In the genomic region with DNA sequence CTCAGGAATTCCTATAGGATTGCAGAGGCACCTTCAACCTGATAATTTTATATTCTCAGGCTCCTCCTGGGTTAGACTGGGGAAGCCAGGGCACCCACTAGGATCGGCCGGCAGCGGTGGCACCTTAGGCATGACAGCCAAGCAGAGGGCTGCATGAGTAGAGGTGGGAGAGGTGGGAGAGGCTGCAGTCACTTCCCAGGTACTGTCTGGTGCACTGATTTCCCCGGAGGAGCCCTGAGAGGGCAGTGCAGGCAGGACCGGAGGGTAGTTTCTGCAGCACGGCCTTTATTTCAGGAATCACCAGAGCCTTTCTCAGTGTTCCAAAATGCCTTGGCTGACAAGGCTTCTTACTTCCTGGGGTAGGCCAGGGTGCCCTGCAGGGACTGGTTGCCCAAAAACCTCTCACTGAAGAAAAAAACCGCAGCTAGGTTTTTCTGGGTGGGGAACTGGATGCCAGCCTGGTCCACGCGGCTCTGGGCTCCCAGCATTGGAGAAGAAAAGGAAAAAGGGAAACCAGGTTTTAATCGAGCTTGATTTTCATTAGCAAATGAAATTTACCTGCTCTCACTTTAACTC, we compare ENCODE assay signal across 29 cellular contexts. TPM values are rescaled to one million over a fixed set of nuclear protein-coding genes. Genes with fewer than 3 reads are reported as not detected.
DNase-seq lines count a peak whose midpoint lies in the region; ATAC-seq, FAIRE-seq and TF ChIP-seq lines count a peak whose summit lies in the region.
"Had no signal": no experiment of that assay in that cellular context is flagged by ENCODE, and none has a peak within 500 bp of the region (broad histone marks: within the 10 kb centered on the region; RNA-seq: fewer than 3 reads in every experiment).

No MANE protein-coding gene starts in this region.

- H3K79me2 ChIP-seq in H1 (ENCODE audit: control insufficient read depth in 1 of 2, insufficient read depth in 2 of 2, low read length in 2 of 2) = no peaks in the 10 kb centered on the region

- POLR2A ChIA-PET in H1 (lab: Charles Lee; ENCODE audit: partially characterized antibody) = no interaction called here

- H3K9me3 Mint-ChIP-seq in neural crest cell = no peaks in the 10 kb centered on the region
- H3K9me3 Mint-ChIP-seq: activated naive CD4-positive, alpha-beta T cell treated with anti-CD3 and anti-CD28 coated beads for 36 hours; activated T-helper 1 cell treated with anti-CD3 and anti-CD28 coated beads, Interleukin-12 subunit alpha, Interleukin-12 subunit beta, Interleukin-2, Interleukin-4 antibody, amounts not matched to agents 30 ng/mL and 10 ng/mL and 1 ng/mL, durations not matched to agents 14 hours and 24 hours and 36 hours; stimulated activated naive CD8-positive, alpha-beta T cell treated with anti-CD3 and anti-CD28 coated beads, Interleukin-15, amount 100 ng/mL, for 72 hours had no signal

- H2BK15ac ChIP-seq in H1 (ENCODE audit: low read length) = peak overlapping the region; percentile 16; the same call in 1 of the 2 replicates

- no peak overlapping the region for H3K56ac ChIP-seq in H1 (replicated peaks; ENCODE audit: insufficient read length, low read depth, low read length)

- ATAC-seq in HG03139 (IDR thresholded peaks at IDR 0.05; ENCODE audit: unreplicated experiment) (no peak), HG03175 (IDR thresholded peaks at IDR 0.05; ENCODE audit: unreplicated experiment) (no peak), GM21619 (IDR thresholded peaks at IDR 0.05; ENCODE audit: unreplicated experiment) (no peak)
- ATAC-seq: naive thymus-derived CD4-positive, alpha-beta T cell; SK-N-SH treated with all-trans-retinoic acid at 6 μM for 48 hours; stimulated activated naive CD8-positive, alpha-beta T cell treated with anti-CD3 and anti-CD28 coated beads, Interleukin-15, amount 100 ng/mL, for 72 hours had no signal

- no peak overlapping the region for H3K4me2 ChIP-seq in H1 (ENCODE audit: insufficient read depth in 1 of 2, low read depth in 2 of 2, low read length in 2 of 2)

- no peak for TF ChIP-seq EP300 in H1 (IDR thresholded peaks at IDR 0.05; ENCODE audit: borderline replicate concordance in 1 of 2, low read depth in 2 of 2, low read length in 2 of 2)

- peaks cover 97 to 100% (median 100%) of the 10 kb centered on the region in 4 experiments for H3K27me3 ChIP-seq in H1 (replicated peaks in 1 of 4; ENCODE audit: control insufficient read depth in 3 of 4, extremely low read depth in 1 of 4, insufficient read depth in 3 of 4, low read length in 3 of 4)

- peak overlapping the region; percentile 12 for H3K4me3 Mint-ChIP-seq in neural crest cell
- H3K4me3 Mint-ChIP-seq: activated naive CD4-positive, alpha-beta T cell treated with anti-CD3 and anti-CD28 coated beads for 36 hours; activated T-helper 1 cell treated with anti-CD3 and anti-CD28 coated beads, Interleukin-12 subunit alpha, Interleukin-12 subunit beta, Interleukin-2, Interleukin-4 antibody, amounts not matched to agents 30 ng/mL and 10 ng/mL and 1 ng/mL, durations not matched to agents 14 hours and 24 hours and 36 hours; stimulated activated naive CD8-positive, alpha-beta T cell treated with anti-CD3 and anti-CD28 coated beads, Interleukin-15, amount 100 ng/mL, for 72 hours had no signal

- peaks cover 33 to 49% of the 10 kb centered on the region in 2 experiments for H4K20me1 ChIP-seq in H1 (replicated peaks in 1 of 2; ENCODE audit: control insufficient read depth in 1 of 2, insufficient read depth in 2 of 2, low read length in 2 of 2)

- H4K8ac ChIP-seq in H1 (ENCODE audit: extremely low read depth, insufficient read depth, low read length) = no peak overlapping the region

- WGBS in H1 (ENCODE audit: extremely low coverage in 1 of 2, insufficient coverage in 1 of 2, insufficient read length in 1 of 2, insufficient replicate concordance in 2 of 2, low coverage in 1 of 2, low lambda C conversion rate in 2 of 2, missing lambda C conversion rate in 1 of 2), 2 experiments = 39% methylated on average over 10 of the region's 10 CpGs; no CpG with 5 or more reads in 1 of the 2 experiments

- no peak overlapping the region for H2AFZ ChIP-seq in H1 (ENCODE audit: low read length)

- H3K9ac ChIP-seq in H1 (replicated peaks in 1 of 4; ENCODE audit: extremely low read depth in 1 of 4, low read depth in 3 of 4, low read length in 3 of 4) = no peak overlapping the region

- no peak overlapping the region for H3K4ac ChIP-seq in H1 (replicated peaks; ENCODE audit: insufficient read length, low read depth, low read length)

- CTCF ChIA-PET in H1 (lab: Charles Lee; ENCODE audit: partially characterized antibody) = interaction anchor here (0.9 to 2.1 kb wide), 6 partner anchors 10 to 47 kb away, joined by 3 to 6 read pairs (median 4); a partner anchor contains a TSS

- H3K36me3 Mint-ChIP-seq in neural crest cell (ENCODE audit: low read depth) = peaks cover 4% of the 10 kb centered on the region

- no peak overlapping the region for H2BK12ac ChIP-seq in H1 (ENCODE audit: low read depth, low read length)

- H3K4me1 ChIP-seq in H1 (replicated peaks in 1 of 4; ENCODE audit: control insufficient read depth in 3 of 4, insufficient read depth in 4 of 4, low read length in 3 of 4) = peaks cover 0 to 8% (median 4%) of the 10 kb centered on the region in 4 experiments; a peak in 6 of 7 replicates

- FAIRE-seq in H1 (lab: Jason Lieb, UNC) = no peak

- peaks cover 0 to 16% (median 0%) of the 10 kb centered on the region in 4 experiments; a peak in 1 of 8 replicates for H3K36me3 ChIP-seq in H1 (ENCODE audit: control insufficient read depth in 2 of 4, insufficient read depth in 4 of 4, low read length in 3 of 4)
- H3K36me3 ChIP-seq: left ventricle myocardium inferior, thyroid gland had no signal

- TF ChIP-seq CTCF in AG09309 (IDR thresholded peaks at IDR 0.05; ENCODE audit: control insufficient read depth, insufficient read depth, low read depth, low read length, missing control alignments) (no peak), H1 (IDR thresholded peaks at IDR 0.05; ENCODE audit: control extremely low read depth in 1 of 3, insufficient read depth in 1 of 3, low read depth in 1 of 3, low read length in 3 of 3) (no peak), neural crest cell (conservative IDR thresholded peaks at IDR 0.05) (no peak)

- no peak overlapping the region for H3K23ac ChIP-seq in H1 (ENCODE audit: insufficient read length)

- no peak overlapping the region for H4K91ac ChIP-seq in H1 (replicated peaks; ENCODE audit: insufficient read length, low read length)

- peaks cover 95% of the 10 kb centered on the region for H3K27me3 Mint-ChIP-seq in neural crest cell (ENCODE audit: low read depth)

- H3K4me3 ChIP-seq in AG09309 (ENCODE audit: control insufficient read depth, low read depth, low read length) (peak overlapping the region; percentile 78), H1 (ENCODE audit: extremely low read depth in 1 of 4, insufficient read depth in 2 of 4, low read depth in 3 of 4, low read length in 4 of 4) (no peak overlapping the region)
- H3K4me3 ChIP-seq: left ventricle myocardium inferior, thyroid gland had no signal

- no peaks in the 10 kb centered on the region; the same call in 1 of the 2 replicates for H3K23me2 ChIP-seq in H1 (ENCODE audit: low read depth, low read length)

- no peak overlapping the region for H4K5ac ChIP-seq in H1 (ENCODE audit: insufficient read length, low read depth, low read length)

- H2BK120ac ChIP-seq in H1 (replicated peaks; ENCODE audit: low read depth, low read length) = no peak overlapping the region

- no peak overlapping the region for H2BK20ac ChIP-seq in H1 (ENCODE audit: low read length)

- TF ChIP-seq RAD21 in H1 (IDR thresholded peaks at IDR 0.05 in 1 of 2, conservative IDR thresholded peaks at IDR 0.05 in 1 of 2; ENCODE audit: low read depth in 2 of 2, low read length in 2 of 2) = no peak

- peaks cover 7% of the 10 kb centered on the region for H3K4me1 Mint-ChIP-seq in neural crest cell

- TF ChIP-seq POLR2A in H1 (IDR thresholded peaks at IDR 0.05; ENCODE audit: control extremely low read depth in 1 of 2, low read depth in 2 of 2, low read length in 2 of 2) = no peak

- no peak overlapping the region for H2BK5ac ChIP-seq in H1 (ENCODE audit: low read depth, low read length)

- H3K27ac Mint-ChIP-seq in neural crest cell (ENCODE audit: unreplicated experiment) = no peak overlapping the region
- H3K27ac Mint-ChIP-seq: activated naive CD4-positive, alpha-beta T cell treated with anti-CD3 and anti-CD28 coated beads for 36 hours; activated T-helper 1 cell treated with anti-CD3 and anti-CD28 coated beads, Interleukin-12 subunit alpha, Interleukin-12 subunit beta, Interleukin-2, Interleukin-4 antibody, amounts not matched to agents 30 ng/mL and 10 ng/mL and 1 ng/mL, durations not matched to agents 14 hours and 24 hours and 36 hours; stimulated activated naive CD8-positive, alpha-beta T cell treated with anti-CD3 and anti-CD28 coated beads, Interleukin-15, amount 100 ng/mL, for 72 hours had no signal

- H3K18ac ChIP-seq in H1 (ENCODE audit: extremely low read depth, low read length) = no peak overlapping the region

- DNase-seq in AG09309 (ENCODE audit: low read depth) = no peak
- peak; percentile 71 for DNase-seq in HT-29 (ENCODE audit: low spot score)
- peak in 1 of 2 experiments; percentile 42 for DNase-seq in H1 (ENCODE audit: low read depth in 1 of 2, low spot score in 2 of 2)
- no peak for DNase-seq in neural crest cell (ENCODE audit: low read depth, low spot score)
- DNase-seq in amygdala (lab: John Stamatoyannopoulos, UW) = no peak
- DNase-seq: ACHN; activated CD4-positive, alpha-beta T cell treated with anti-CD3 and anti-CD28 coated beads for 4 hours; activated naive CD4-positive, alpha-beta T cell treated with anti-CD3 and anti-CD28 coated beads for 36 hours; anterior cingulate cortex; dermis blood vessel endothelial cell; H7; Karpas-422; left ventricle myocardium inferior; mesendoderm; naive thymus-derived CD4-positive, alpha-beta T cell; NCI-H510A; nucleus accumbens; stimulated activated naive CD8-positive, alpha-beta T cell treated with anti-CD3 and anti-CD28 coated beads, Interleukin-15, amount 100 ng/mL, for 72 hours; thyroid gland had no signal

- no peak overlapping the region for H3K27ac ChIP-seq in H1 (ENCODE audit: low read depth, low read length)
- H3K27ac ChIP-seq: left ventricle myocardium inferior, thyroid gland had no signal

- H3K79me1 ChIP-seq in H1 (ENCODE audit: low read depth, low read length) = no peaks in the 10 kb centered on the region; the same call in 1 of the 2 replicates

- H3K14ac ChIP-seq in H1 (ENCODE audit: insufficient read length) = no peak overlapping the region

- no peak overlapping the region for H2AK5ac ChIP-seq in H1 (ENCODE audit: low read depth, low read length)

- no peaks in the 10 kb centered on the region; a peak in 1 of 4 replicates for H3K9me3 ChIP-seq in H1 (ENCODE audit: insufficient read depth in 2 of 2, low read depth in 1 of 2, low read length in 1 of 2)
- H3K9me3 ChIP-seq: left ventricle myocardium inferior, thyroid gland had no signal

RNA-seq across cellular contexts. Expression of a gene that starts 3.6 kb away (rescaled TPM):
- 19.8 and 22.2 TPM in 2 replicates for total RNA-seq in HT-29 (2014; rRNA removed; shearing (Covaris generic))
- total RNA-seq in H1 (2021; fragmentation: NEBNext Ultra II Directional; extraction: Animal tissue kit (Norgen Biotek cat#: 25700)) = not detected in 2 replicates
- polyA plus RNA-seq in H1 (2011; rRNA removed) = not detected in 2 replicates
- not detected for polyA plus RNA-seq in H1 (2011; cell fraction: cytosol; rRNA removed)
- polyA plus RNA-seq in H1 (2011; cell fraction: nucleus; rRNA removed) = not detected
- 0.07 TPM in 1 of 4 replicates, not detected in the others for polyA plus RNA-seq in H1 (2012, experiment 1 of 2)
- polyA plus RNA-seq in H1 (2012, experiment 2 of 2) = not detected
- not detected for polyA plus RNA-seq in H1 (2013, experiment 1 of 2)
- polyA plus RNA-seq in H1 (2013, experiment 2 of 2) = not detected
- not detected in 2 replicates for polyA minus RNA-seq in H1 (2011; rRNA and poly(A)+ RNA removed)
- polyA minus RNA-seq in H1 (2011; cell fraction: cytosol; rRNA and poly(A)+ RNA removed) = not detected
- polyA minus RNA-seq in H1 (2011; cell fraction: nucleus; rRNA and poly(A)+ RNA removed) = not detected
- not detected in 2 replicates for total RNA-seq in neural crest cell
- total RNA-seq: activated naive CD4-positive, alpha-beta T cell treated with anti-CD3 and anti-CD28 coated beads for 36 hours; activated T-helper 1 cell treated with anti-CD3 and anti-CD28 coated beads, Interleukin-12 subunit alpha, Interleukin-12 subunit beta, Interleukin-2, Interleukin-4 antibody, amounts not matched to agents 30 ng/mL and 10 ng/mL and 1 ng/mL, durations not matched to agents 14 hours and 24 hours and 36 hours; H7; left ventricle myocardium inferior; naive thymus-derived CD4-positive, alpha-beta T cell; pulmonary artery endothelial cell; T-helper 2 cell treated with Interferon-gamma antibody and Interleukin-4, amounts not matched to agents 100 ng/mL and 5 ng/mL, for 36 hours; thyroid gland had no signal
- polyA plus RNA-seq: naive thymus-derived CD4-positive, alpha-beta T cell had no signal

RNA-seq across cellular contexts. Expression of a gene that starts 18.4 kb away (rescaled TPM):
- total RNA-seq in HT-29 (2014; rRNA removed; shearing (Covaris generic)) = 67.7 and 74.3 TPM in 2 replicates
- total RNA-seq in H1 (2021; fragmentation: NEBNext Ultra II Directional; extraction: Animal tissue kit (Norgen Biotek cat#: 25700)) = not detected in 2 replicates
- polyA plus RNA-seq in H1 (2011; rRNA removed) = not detected in 2 replicates
- not detected for polyA plus RNA-seq in H1 (2011; cell fraction: cytosol; rRNA removed)
- polyA plus RNA-seq in H1 (2011; cell fraction: nucleus; rRNA removed) = not detected
- polyA plus RNA-seq in H1 (2012, experiment 1 of 2) = not detected in 4 replicates
- polyA plus RNA-seq in H1 (2012, experiment 2 of 2) = not detected
- not detected for polyA plus RNA-seq in H1 (2013, experiment 1 of 2)
- not detected for polyA plus RNA-seq in H1 (2013, experiment 2 of 2)
- not detected in 2 replicates for polyA minus RNA-seq in H1 (2011; rRNA and poly(A)+ RNA removed)
- not detected for polyA minus RNA-seq in H1 (2011; cell fraction: cytosol; rRNA and poly(A)+ RNA removed)
- not detected for polyA minus RNA-seq in H1 (2011; cell fraction: nucleus; rRNA and poly(A)+ RNA removed)
- total RNA-seq in neural crest cell = not detected in 2 replicates
- total RNA-seq: activated naive CD4-positive, alpha-beta T cell treated with anti-CD3 and anti-CD28 coated beads for 36 hours; activated T-helper 1 cell treated with anti-CD3 and anti-CD28 coated beads, Interleukin-12 subunit alpha, Interleukin-12 subunit beta, Interleukin-2, Interleukin-4 antibody, amounts not matched to agents 30 ng/mL and 10 ng/mL and 1 ng/mL, durations not matched to agents 14 hours and 24 hours and 36 hours; H7; left ventricle myocardium inferior; naive thymus-derived CD4-positive, alpha-beta T cell; OCI-LY7; pulmonary artery endothelial cell; T-helper 2 cell treated with Interferon-gamma antibody and Interleukin-4, amounts not matched to agents 100 ng/mL and 5 ng/mL, for 36 hours; thyroid gland had no signal
- polyA plus RNA-seq: naive thymus-derived CD4-positive, alpha-beta T cell had no signal

RNA-seq across cellular contexts. Expression of a gene that starts 29.3 kb away (rescaled TPM):
- total RNA-seq in HT-29 (2014; rRNA removed; shearing (Covaris generic)) = 78.9 and 86.4 TPM in 2 replicates
- not detected in 2 replicates for total RNA-seq in H1 (2021; fragmentation: NEBNext Ultra II Directional; extraction: Animal tissue kit (Norgen Biotek cat#: 25700))
- polyA plus RNA-seq in H1 (2011; rRNA removed) = not detected in 2 replicates
- polyA plus RNA-seq in H1 (2011; cell fraction: cytosol; rRNA removed) = not detected
- polyA plus RNA-seq in H1 (2011; cell fraction: nucleus; rRNA removed) = not detected
- not detected in 4 replicates for polyA plus RNA-seq in H1 (2012, experiment 1 of 2)
- not detected for polyA plus RNA-seq in H1 (2012, experiment 2 of 2)
- polyA plus RNA-seq in H1 (2013, experiment 1 of 2) = not detected
- not detected for polyA plus RNA-seq in H1 (2013, experiment 2 of 2)
- polyA minus RNA-seq in H1 (2011; rRNA and poly(A)+ RNA removed) = not detected in 2 replicates
- polyA minus RNA-seq in H1 (2011; cell fraction: cytosol; rRNA and poly(A)+ RNA removed) = not detected
- not detected for polyA minus RNA-seq in H1 (2011; cell fraction: nucleus; rRNA and poly(A)+ RNA removed)
- 0.35 TPM in 1 of 2 replicates, not detected in the other for total RNA-seq in neural crest cell
- total RNA-seq: activated naive CD4-positive, alpha-beta T cell treated with anti-CD3 and anti-CD28 coated beads for 36 hours; activated T-helper 1 cell treated with anti-CD3 and anti-CD28 coated beads, Interleukin-12 subunit alpha, Interleukin-12 subunit beta, Interleukin-2, Interleukin-4 antibody, amounts not matched to agents 30 ng/mL and 10 ng/mL and 1 ng/mL, durations not matched to agents 14 hours and 24 hours and 36 hours; H7; left ventricle myocardium inferior; OCI-LY7; T-helper 2 cell treated with Interferon-gamma antibody and Interleukin-4, amounts not matched to agents 100 ng/mL and 5 ng/mL, for 36 hours had no signal
- polyA plus RNA-seq: naive thymus-derived CD4-positive, alpha-beta T cell had no signal

RNA-seq across cellular contexts. Expression of a gene that starts 38.1 kb away (rescaled TPM):
- 96.1 and 99.2 TPM in 2 replicates for total RNA-seq in HT-29 (2014; rRNA removed; shearing (Covaris generic))
- total RNA-seq in H1 (2021; fragmentation: NEBNext Ultra II Directional; extraction: Animal tissue kit (Norgen Biotek cat#: 25700)) = not detected in 2 replicates
- not detected in 2 replicates for polyA plus RNA-seq in H1 (2011; rRNA removed)
- not detected for polyA plus RNA-seq in H1 (2011; cell fraction: cytosol; rRNA removed)
- not detected for polyA plus RNA-seq in H1 (2011; cell fraction: nucleus; rRNA removed)
- polyA plus RNA-seq in H1 (2012, experiment 1 of 2) = not detected in 4 replicates
- not detected for polyA plus RNA-seq in H1 (2012, experiment 2 of 2)
- not detected for polyA plus RNA-seq in H1 (2013, experiment 1 of 2)
- not detected for polyA plus RNA-seq in H1 (2013, experiment 2 of 2)
- polyA minus RNA-seq in H1 (2011; rRNA and poly(A)+ RNA removed) = not detected in 2 replicates
- polyA minus RNA-seq in H1 (2011; cell fraction: cytosol; rRNA and poly(A)+ RNA removed) = not detected
- polyA minus RNA-seq in H1 (2011; cell fraction: nucleus; rRNA and poly(A)+ RNA removed) = not detected
- total RNA-seq in neural crest cell = 9.0 and 10.0 TPM in 2 replicates
- total RNA-seq: activated naive CD4-positive, alpha-beta T cell treated with anti-CD3 and anti-CD28 coated beads for 36 hours; activated T-helper 1 cell treated with anti-CD3 and anti-CD28 coated beads, Interleukin-12 subunit alpha, Interleukin-12 subunit beta, Interleukin-2, Interleukin-4 antibody, amounts not matched to agents 30 ng/mL and 10 ng/mL and 1 ng/mL, durations not matched to agents 14 hours and 24 hours and 36 hours; H7; left ventricle myocardium inferior; OCI-LY7; T-helper 2 cell treated with Interferon-gamma antibody and Interleukin-4, amounts not matched to agents 100 ng/mL and 5 ng/mL, for 36 hours had no signal
- polyA plus RNA-seq: naive thymus-derived CD4-positive, alpha-beta T cell had no signal

RNA-seq across cellular contexts. Expression of a gene that starts 39.1 kb away (rescaled TPM):
- 0.31 TPM in 1 of 2 replicates, not detected in the other for total RNA-seq in HT-29 (2014; rRNA removed; shearing (Covaris generic))
- not detected in 2 replicates for total RNA-seq in H1 (2021; fragmentation: NEBNext Ultra II Directional; extraction: Animal tissue kit (Norgen Biotek cat#: 25700))
- 0.02 TPM in 1 of 2 replicates, not detected in the other for polyA plus RNA-seq in H1 (2011; rRNA removed)
- polyA plus RNA-seq in H1 (2011; cell fraction: cytosol; rRNA removed) = not detected
- not detected for polyA plus RNA-seq in H1 (2011; cell fraction: nucleus; rRNA removed)
- 0.13 TPM in 1 of 4 replicates, not detected in the others for polyA plus RNA-seq in H1 (2012, experiment 1 of 2)
- polyA plus RNA-seq in H1 (2012, experiment 2 of 2) = 0.07 TPM
- polyA plus RNA-seq in H1 (2013, experiment 1 of 2) = not detected
- polyA plus RNA-seq in H1 (2013, experiment 2 of 2) = not detected
- polyA minus RNA-seq in H1 (2011; rRNA and poly(A)+ RNA removed) = not detected in 2 replicates
- polyA minus RNA-seq in H1 (2011; cell fraction: cytosol; rRNA and poly(A)+ RNA removed) = not detected
- not detected for polyA minus RNA-seq in H1 (2011; cell fraction: nucleus; rRNA and poly(A)+ RNA removed)
- 0.79 and 0.80 TPM in 2 replicates for total RNA-seq in neural crest cell
- total RNA-seq: activated naive CD4-positive, alpha-beta T cell treated with anti-CD3 and anti-CD28 coated beads for 36 hours; activated T-helper 1 cell treated with anti-CD3 and anti-CD28 coated beads, Interleukin-12 subunit alpha, Interleukin-12 subunit beta, Interleukin-2, Interleukin-4 antibody, amounts not matched to agents 30 ng/mL and 10 ng/mL and 1 ng/mL, durations not matched to agents 14 hours and 24 hours and 36 hours; dermis blood vessel endothelial cell; H7; left ventricle myocardium inferior; OCI-LY7; pulmonary artery endothelial cell; skeletal muscle tissue; T-helper 2 cell treated with Interferon-gamma antibody and Interleukin-4, amounts not matched to agents 100 ng/mL and 5 ng/mL, for 36 hours; thyroid gland had no signal
- polyA plus RNA-seq: BJ; naive thymus-derived CD4-positive, alpha-beta T cell had no signal

Comparison
In these comparisons a context has a peak if more than half of its experiments do, and no peak if none do; other contexts are left out.
1. RNA of a gene that starts 3.6 kb away (total RNA-seq): 19.8 to 22.2 TPM in HT-29; not detected in H1 and not detected in neural crest cell; every median in the first group is over 10 times any median in the second.
2. RNA of a gene that starts 18.4 kb away (total RNA-seq): 67.7 to 74.3 TPM in HT-29; not detected in H1 and not detected in neural crest cell; every median in the first group is over 10 times any median in the second.
3. RNA of a gene that starts 29.3 kb away (total RNA-seq): 78.9 to 86.4 TPM in HT-29; 0.35 TPM in neural crest cell and not detected in H1; every median in the first group is over 10 times any median in the second.